22 cellular contexts compared by ENCODE assay signal in genomic region chr14:74531011-74531410, GRCh38.
"Had no signal": no experiment of that assay in that cellular context is flagged by ENCODE, and none has a peak within 500 bp of the region (broad histone marks: within the 10 kb centered on the region; RNA-seq: fewer than 3 reads in every experiment).

No MANE protein-coding gene starts in this region.

- H3K27ac ChIP-seq: heart right ventricle, suprapubic skin had no signal

- H3K36me3 ChIP-seq: suprapubic skin had no signal

- H3K27me3 Mint-ChIP-seq: activated CD4-positive, alpha-beta T cell treated with anti-CD3 and anti-CD28 coated beads, Interleukin-2, amount 10 ng/mL, durations not matched to agents 7 days and 5 days; activated naive CD4-positive, alpha-beta T cell treated with anti-CD3 and anti-CD28 coated beads, Interleukin-2, amount 50 U/mL, for 24 hours; activated naive CD8-positive, alpha-beta T cell treated with anti-CD3 and anti-CD28 coated beads, Interleukin-2, amount 50 U/mL, for 24 hours; activated T-helper 17 cell treated with anti-CD3 and anti-CD28 coated beads, Interleukin-2, amount 50 U/mL, for 72 hours; stimulated activated naive B cell treated with anti-CD40 and anti-IgM and Interleukin-4, amounts not matched to agents 10 μg/mL and 1 μg/mL and 100 μg/mL, for 72 hours had no signal

- H3K27ac Mint-ChIP-seq: activated CD4-positive, alpha-beta memory T cell treated with anti-CD3 and anti-CD28 coated beads, Interleukin-2, amount 10 ng/mL, durations not matched to agents 7 days and 5 days; activated CD4-positive, alpha-beta T cell treated with anti-CD3 and anti-CD28 coated beads, Interleukin-2, amount 10 ng/mL, durations not matched to agents 7 days and 5 days; activated naive CD4-positive, alpha-beta T cell treated with anti-CD3 and anti-CD28 coated beads, Interleukin-2, amount 50 U/mL, for 24 hours; activated naive CD8-positive, alpha-beta T cell treated with anti-CD3 and anti-CD28 coated beads, Interleukin-2, amount 50 U/mL, for 24 hours; activated T-helper 17 cell treated with anti-CD3 and anti-CD28 coated beads, Interleukin-2, amount 50 U/mL, for 72 hours; naive thymus-derived CD4-positive, alpha-beta T cell; stimulated activated naive B cell treated with anti-CD40 and anti-IgM and Interleukin-4, amounts not matched to agents 10 μg/mL and 1 μg/mL and 100 μg/mL, for 72 hours; T-helper 17 cell had no signal

- H3K4me1 Mint-ChIP-seq: activated CD4-positive, alpha-beta memory T cell treated with anti-CD3 and anti-CD28 coated beads, Interleukin-2, amount 10 ng/mL, durations not matched to agents 7 days and 5 days; activated T-helper 17 cell treated with anti-CD3 and anti-CD28 coated beads, Interleukin-2, amount 50 U/mL, for 72 hours had no signal

- H3K9me3 ChIP-seq: heart right ventricle, suprapubic skin, tibial nerve had no signal

- H3K4me3 ChIP-seq: heart right ventricle, suprapubic skin, tibial nerve had no signal

- H3K36me3 Mint-ChIP-seq: activated naive CD4-positive, alpha-beta T cell treated with anti-CD3 and anti-CD28 coated beads, Interleukin-2, amount 50 U/mL, for 24 hours; naive thymus-derived CD4-positive, alpha-beta T cell; stimulated activated naive B cell treated with anti-CD40 and anti-IgM and Interleukin-4, amounts not matched to agents 10 μg/mL and 1 μg/mL and 100 μg/mL, for 72 hours had no signal

- H3K4me3 Mint-ChIP-seq: activated CD4-positive, alpha-beta memory T cell treated with anti-CD3 and anti-CD28 coated beads, Interleukin-2, amount 10 ng/mL, durations not matched to agents 7 days and 5 days; activated CD4-positive, alpha-beta T cell treated with anti-CD3 and anti-CD28 coated beads, Interleukin-2, amount 10 ng/mL, durations not matched to agents 7 days and 5 days; activated naive CD4-positive, alpha-beta T cell treated with anti-CD3 and anti-CD28 coated beads, Interleukin-2, amount 50 U/mL, for 24 hours; activated naive CD8-positive, alpha-beta T cell treated with anti-CD3 and anti-CD28 coated beads, Interleukin-2, amount 50 U/mL, for 24 hours; activated T-cell treated with anti-CD3 and anti-CD28 coated beads, Interleukin-2, amount 50 U/mL, for 4 hours; activated T-helper 17 cell treated with anti-CD3 and anti-CD28 coated beads, Interleukin-2, amount 50 U/mL, for 72 hours; naive thymus-derived CD4-positive, alpha-beta T cell; stimulated activated naive B cell treated with anti-CD40 and anti-IgM and Interleukin-4, amounts not matched to agents 10 μg/mL and 1 μg/mL and 100 μg/mL, for 72 hours; T-helper 17 cell had no signal

- H3K9me3 Mint-ChIP-seq: activated CD4-positive, alpha-beta memory T cell treated with anti-CD3 and anti-CD28 coated beads, Interleukin-2, amount 10 ng/mL, durations not matched to agents 7 days and 5 days; activated CD4-positive, alpha-beta T cell treated with anti-CD3 and anti-CD28 coated beads, Interleukin-2, amount 10 ng/mL, durations not matched to agents 7 days and 5 days; activated naive CD4-positive, alpha-beta T cell treated with anti-CD3 and anti-CD28 coated beads, Interleukin-2, amount 50 U/mL, for 24 hours; activated naive CD8-positive, alpha-beta T cell treated with anti-CD3 and anti-CD28 coated beads, Interleukin-2, amount 50 U/mL, for 24 hours; activated T-cell treated with anti-CD3 and anti-CD28 coated beads, Interleukin-2, amount 50 U/mL, for 4 hours; activated T-helper 17 cell treated with anti-CD3 and anti-CD28 coated beads, Interleukin-2, amount 50 U/mL, for 72 hours; stimulated activated naive B cell treated with anti-CD40 and anti-IgM and Interleukin-4, amounts not matched to agents 10 μg/mL and 1 μg/mL and 100 μg/mL, for 72 hours had no signal

- DNase-seq: activated CD4-positive, alpha-beta memory T cell treated with anti-CD3 and anti-CD28 coated beads, Interleukin-2, amount 10 ng/mL, durations not matched to agents 7 days and 5 days; activated CD4-positive, alpha-beta T cell treated with anti-CD3 and anti-CD28 coated beads for 1 hour; activated CD4-positive, alpha-beta T cell treated with anti-CD3 and anti-CD28 coated beads, Interleukin-2, amount 10 ng/mL, durations not matched to agents 7 days and 5 days; activated CD8-positive, alpha-beta memory T cell treated with anti-CD3 and anti-CD28 coated beads, Interleukin-2, amount 50 U/mL, for 48 hours; activated gamma-delta T cell treated with Interleukin-2 at 50 U/mL for 16 hours; activated naive CD8-positive, alpha-beta T cell treated with anti-CD3 and anti-CD28 coated beads, Interleukin-2, amount 50 U/mL, for 24 hours; activated T-cell treated with anti-CD3 and anti-CD28 coated beads, Interleukin-2, amount 50 U/mL, for 4 hours; effector CD8-positive, alpha-beta T cell; midbrain; naive thymus-derived CD4-positive, alpha-beta T cell; stimulated activated CD4-positive, alpha-beta T cell treated with anti-CD3 and anti-CD28 coated beads, Interleukin-15, amount 100 ng/mL, for 24 hours; stimulated activated CD4-positive, alpha-beta T cell treated with anti-CD3 and anti-CD28 coated beads, Interleukin-2, amount 100 ng/mL, for 24 hours; stimulated activated naive B cell treated with anti-CD40 and anti-IgM and Interleukin-4, amounts not matched to agents 10 μg/mL and 1 μg/mL and 100 μg/mL, for 72 hours; T-helper 17 cell; T1000 had no signal

- H3K27me3 ChIP-seq: heart right ventricle, suprapubic skin, tibial nerve had no signal

- FAIRE-seq: colon, endometrium had no signal
